Comparison of ENCODE assay signal across 10 cellular contexts in genomic region chr6:119240257-119241123, GRCh38.
DNase-seq lines count a peak whose midpoint lies in the region; ATAC-seq and TF ChIP-seq lines count a peak whose summit lies in the region.
"Had no signal": no experiment of that assay in that cellular context is flagged by ENCODE, and none has a peak within 500 bp of the region (broad histone marks: within the 10 kb centered on the region; RNA-seq: fewer than 3 reads in every experiment).

No MANE protein-coding gene starts in this region.

- H3K79me2 ChIP-seq in hepatocyte = peaks cover 42% of the 10 kb centered on the region

- H2AFZ ChIP-seq in hepatocyte = no peak overlapping the region

- DNase-seq in AG08395 (ENCODE audit: low spot score) (peak; percentile 3), hepatocyte (ENCODE audit: low spot score) (no peak), Kasumi-1 (lab: John Stamatoyannopoulos, UW) (no peak), activated T-cell treated with anti-CD3 and anti-CD28 coated beads for 4 hours (no peak), NCI-H146 (lab: John Stamatoyannopoulos, UW) (no peak)
- DNase-seq in activated CD4-positive, alpha-beta T cell treated with anti-CD3 and anti-CD28 coated beads for 4 hours = no peak
- DNase-seq: NCI-H1436 treated with DMSO at 0.1 percent for 48 hours had no signal

- H3K4me3 ChIP-seq in hepatocyte = no peak overlapping the region

- H3K9me2 ChIP-seq in hepatocyte (replicated peaks; ENCODE audit: insufficient read depth) = no peaks in the 10 kb centered on the region

- no peaks in the 10 kb centered on the region for H3K9me3 ChIP-seq in hepatocyte (ENCODE audit: low read depth)

- no peaks in the 10 kb centered on the region for H3K27me3 ChIP-seq in hepatocyte

- H4K20me1 ChIP-seq in hepatocyte (ENCODE audit: insufficient read depth, poor library complexity, severe bottlenecking) = no peaks in the 10 kb centered on the region

- H3K4me2 ChIP-seq in hepatocyte = no peak overlapping the region

- H3K27ac ChIP-seq in hepatocyte = peak overlapping the region; percentile 54

- H3K36me3 ChIP-seq in hepatocyte (replicated peaks; ENCODE audit: insufficient read depth, low read depth) = no peaks in the 10 kb centered on the region

- H3K4me1 ChIP-seq in hepatocyte (ENCODE audit: insufficient read depth) = peaks cover 8% of the 10 kb centered on the region

- WGBS in hepatocyte (ENCODE audit: low lambda C conversion rate, missing lambda C conversion rate) = 89% methylated on average over 5 of the region's 5 CpGs

- ATAC-seq in GM21576 (IDR thresholded peaks at IDR 0.05; ENCODE audit: unreplicated experiment) = peak; percentile 40
- ATAC-seq in HG03460 (IDR thresholded peaks at IDR 0.05; ENCODE audit: unreplicated experiment) = peak; percentile 47
- ATAC-seq: natural killer cell treated with Interleukin-12 subunit alpha and Interleukin-12 subunit beta and Interleukin-15 and Interleukin-18, amount 100 ng/mL, for 72 hours had no signal

- no peak for TF ChIP-seq CTCF in hepatocyte (IDR thresholded peaks at IDR 0.05; ENCODE audit: poor library complexity)
